Comparison of ENCODE assay signal across 16 cellular contexts in genomic region chr3:69271098-69271497, GRCh38.
DNase-seq lines count a peak whose midpoint lies in the region; ATAC-seq and TF ChIP-seq lines count a peak whose summit lies in the region.
"Had no signal": no experiment of that assay in that cellular context is flagged by ENCODE, and none has a peak within 500 bp of the region (broad histone marks: within the 10 kb centered on the region; RNA-seq: fewer than 3 reads in every experiment).

No MANE protein-coding gene starts in this region.

- no peak for ATAC-seq in activated T-cell treated with anti-CD3 and anti-CD28 coated beads, Interleukin-2, amount 50 U/mL, for 4 hours
- ATAC-seq: A549; CD8-positive, alpha-beta T cell had no signal

- peak overlapping the region; percentile 42; the same call in 1 of the 2 replicates for H3K27ac ChIP-seq in VCaP
- H3K27ac ChIP-seq: A549 had no signal

- no peak for TF ChIP-seq CTCF in VCaP (conservative IDR thresholded peaks at IDR 0.05)

- DNase-seq in globus pallidus (ENCODE audit: low spot score) (peak; percentile 78), medulla oblongata (ENCODE audit: extremely low spot score) (peak; percentile 69), putamen (ENCODE audit: low spot score) (peak; percentile 63), NCI-H510A treated with DMSO at 0.1 percent for 48 hours (lab: John Stamatoyannopoulos, UW) (no peak), occipital lobe (lab: John Stamatoyannopoulos, UW) (no peak)
- DNase-seq in activated T-cell treated with anti-CD3 and anti-CD28 coated beads, Interleukin-2, amount 50 U/mL, for 4 hours: no peak
- no peak for DNase-seq in activated naive CD4-positive, alpha-beta T cell treated with Interleukin-2 at 50 U/mL for 16 hours
- DNase-seq: CD8-positive, alpha-beta T cell; COR-L47; DND-41; GDM1; GOT3; H9 had no signal

- no peaks in the 10 kb centered on the region for H3K4me1 Mint-ChIP-seq in activated T-cell treated with anti-CD3 and anti-CD28 coated beads, Interleukin-2, amount 50 U/mL, for 4 hours (ENCODE audit: low read depth)
- H3K4me1 Mint-ChIP-seq: CD14-positive monocyte had no signal

- H3K9me3 Mint-ChIP-seq in activated T-cell treated with anti-CD3 and anti-CD28 coated beads, Interleukin-2, amount 50 U/mL, for 4 hours: no peaks in the 10 kb centered on the region
- H3K9me3 Mint-ChIP-seq: CD14-positive monocyte; CD8-positive, alpha-beta T cell; H9 had no signal

- no peaks in the 10 kb centered on the region for H3K27me3 Mint-ChIP-seq in activated T-cell treated with anti-CD3 and anti-CD28 coated beads, Interleukin-2, amount 50 U/mL, for 4 hours (ENCODE audit: low read depth)

- no peak overlapping the region for H3K4me3 Mint-ChIP-seq in activated T-cell treated with anti-CD3 and anti-CD28 coated beads, Interleukin-2, amount 50 U/mL, for 4 hours
- H3K4me3 Mint-ChIP-seq: CD14-positive monocyte; CD8-positive, alpha-beta T cell; H9 had no signal

- H3K36me3 Mint-ChIP-seq in activated T-cell treated with anti-CD3 and anti-CD28 coated beads, Interleukin-2, amount 50 U/mL, for 4 hours (ENCODE audit: insufficient read depth): no peaks in the 10 kb centered on the region
- H3K36me3 Mint-ChIP-seq: CD8-positive, alpha-beta T cell had no signal

Comparison
In these comparisons a context has a peak if more than half of its experiments do, and no peak if none do; other contexts are left out.
1. DNase-seq: peak in globus pallidus (single experiment), medulla oblongata (single experiment) and putamen (single experiment); none in NCI-H510A treated with DMSO at 0.1 percent for 48 hours (single experiment), occipital lobe (single experiment), activated T-cell treated with anti-CD3 and anti-CD28 coated beads, Interleukin-2, amount 50 U/mL, for 4 hours (single experiment) and activated naive CD4-positive, alpha-beta T cell treated with Interleukin-2 at 50 U/mL for 16 hours (single experiment).